ENCODE assay signal across 8 cellular contexts in genomic region chr2:218406209-218406948, GRCh38. TPM values are rescaled to one million over a fixed set of nuclear protein-coding genes. Genes with fewer than 3 reads are reported as not detected.
DNase-seq lines count a peak whose midpoint lies in the region; ATAC-seq and TF ChIP-seq lines count a peak whose summit lies in the region.

No MANE protein-coding gene starts in this region.

- peak; percentile 94 for TF ChIP-seq CTCF in GM10266 (IDR thresholded peaks at IDR 0.05; ENCODE audit: control insufficient read depth, insufficient read depth, low read depth, missing control alignments)
- TF ChIP-seq CTCF in NB4 (IDR thresholded peaks at IDR 0.05; ENCODE audit: low read depth, low read length) = peak; percentile 79
- TF ChIP-seq CTCF in omental fat pad (IDR thresholded peaks at IDR 0.05) = peak in 1 of 3 donors; percentile 63

- H3K4me3 Mint-ChIP-seq in activated naive CD4-positive, alpha-beta T cell treated with anti-CD3 and anti-CD28 coated beads, Interleukin-2, amount 10 ng/mL, durations not matched to agents 7 days and 5 days = peak overlapping the region; percentile 72

- H3K27ac ChIP-seq in temporal lobe (ENCODE audit: low read depth, low read length) = peak overlapping the region; percentile 96

- H3K27me3 Mint-ChIP-seq in activated naive CD4-positive, alpha-beta T cell treated with anti-CD3 and anti-CD28 coated beads, Interleukin-2, amount 10 ng/mL, durations not matched to agents 7 days and 5 days = peaks cover 11% of the 10 kb centered on the region

- H3K9me3 Mint-ChIP-seq in activated naive CD4-positive, alpha-beta T cell treated with anti-CD3 and anti-CD28 coated beads, Interleukin-2, amount 10 ng/mL, durations not matched to agents 7 days and 5 days = no peaks in the 10 kb centered on the region

- ATAC-seq in HG02588 (IDR thresholded peaks at IDR 0.05; ENCODE audit: unreplicated experiment) (peak; percentile 75), omental fat pad (ENCODE audit: low FRiP score) (peak; percentile 93)

- H3K4me1 Mint-ChIP-seq in activated naive CD4-positive, alpha-beta T cell treated with anti-CD3 and anti-CD28 coated beads, Interleukin-2, amount 10 ng/mL, durations not matched to agents 7 days and 5 days = peaks cover 63% of the 10 kb centered on the region

- peak overlapping the region; percentile 49 for H3K4me3 ChIP-seq in NB4 (ENCODE audit: low read depth, low read length)

- no peak for TF ChIP-seq POLR2A in NB4 (IDR thresholded peaks at IDR 0.05; ENCODE audit: extremely low read depth, insufficient read length)

- in situ Hi-C loops in SK-MEL-5 (cut with HindIII; ENCODE audit: low pct_unique_long_range_greater_than_20kb, low sequenced_read_pairs) = no loop called here

- DNase-seq in GM10266 (ENCODE audit: extremely low spot score) (peak; percentile 95), NB4 (ENCODE audit: low read depth) (peak; percentile 98), SK-MEL-5 (ENCODE audit: low read depth, low spot score) (peak; percentile 93), germinal center (ENCODE audit: low spot score) (peak; percentile 94), omental fat pad (ENCODE audit: low spot score) (peak; percentile 93)
- peak; percentile 98 for DNase-seq in activated naive CD4-positive, alpha-beta T cell treated with anti-CD3 and anti-CD28 coated beads, Interleukin-2, amount 10 ng/mL, durations not matched to agents 7 days and 5 days

- H3K27ac Mint-ChIP-seq in activated naive CD4-positive, alpha-beta T cell treated with anti-CD3 and anti-CD28 coated beads, Interleukin-2, amount 10 ng/mL, durations not matched to agents 7 days and 5 days = peak overlapping the region; percentile 91

- CTCF ChIA-PET in activated naive CD4-positive, alpha-beta T cell treated with anti-CD3 and anti-CD28 coated beads, Interleukin-2, amount 10 ng/mL, durations not matched to agents 7 days and 5 days (lab: Charles Lee) = interaction anchor here (0.6 to 1.5 kb wide), 4 partner anchors 60 to 176 kb away, joined by 3 to 7 read pairs (median 4); no protein-coding TSS in a partner anchor

- H3K36me3 Mint-ChIP-seq in activated naive CD4-positive, alpha-beta T cell treated with anti-CD3 and anti-CD28 coated beads, Interleukin-2, amount 10 ng/mL, durations not matched to agents 7 days and 5 days = peaks cover 33% of the 10 kb centered on the region

RNA-seq across cellular contexts. Expression of gene CTDSP1, which starts 6.7 kb away (rescaled TPM):
- total RNA-seq in SK-MEL-5 (2014; rRNA removed; shearing (Covaris generic)) = 26.9 and 29.6 TPM in 2 replicates
- 69.8 and 74.6 TPM in 2 replicates for polyA plus RNA-seq in SK-MEL-5 (2015; cell fraction: cytosol; rRNA removed)
- polyA plus RNA-seq in SK-MEL-5 (2015; cell fraction: nucleus; rRNA removed) = 25.0 and 29.9 TPM in 2 replicates
- total RNA-seq in omental fat pad = 100 to 1,000 TPM in 2 of 4 donors, 10 to 100 TPM in 2; 77.6 to 147 (median 93.7) TPM
- total RNA-seq in temporal lobe = 8.6 TPM

RNA-seq across cellular contexts. Expression of gene VIL1, which starts 12.5 kb away (rescaled TPM):
- 0.05 and 0.11 TPM in 2 replicates for total RNA-seq in SK-MEL-5 (2014; rRNA removed; shearing (Covaris generic))
- 0.28 TPM in 1 of 2 replicates, not detected in the other for polyA plus RNA-seq in SK-MEL-5 (2015; cell fraction: cytosol; rRNA removed)
- polyA plus RNA-seq in SK-MEL-5 (2015; cell fraction: nucleus; rRNA removed) = not detected in 2 replicates
- total RNA-seq in omental fat pad (not detected), temporal lobe (not detected)

RNA-seq across cellular contexts. Expression of gene SLC11A1, which starts 24.3 kb away (rescaled TPM):
- 0.11 TPM in 1 of 2 replicates, not detected in the other for total RNA-seq in SK-MEL-5 (2014; rRNA removed; shearing (Covaris generic))
- polyA plus RNA-seq in SK-MEL-5 (2015; cell fraction: cytosol; rRNA removed) = 0.14 TPM in 1 of 2 replicates, not detected in the other
- polyA plus RNA-seq in SK-MEL-5 (2015; cell fraction: nucleus; rRNA removed) = 0.23 TPM in 1 of 2 replicates, not detected in the other
- total RNA-seq in omental fat pad (100 to 1,000 TPM in 2 of 4 donors, 10 to 100 TPM in 2; 40.0 to 218 (median 127) TPM), temporal lobe (2.0 TPM)

RNA-seq across cellular contexts. Expression of gene CATIP, which starts 49.7 kb away (rescaled TPM):
- not detected in 2 replicates for total RNA-seq in SK-MEL-5 (2014; rRNA removed; shearing (Covaris generic))
- polyA plus RNA-seq in SK-MEL-5 (2015; cell fraction: cytosol; rRNA removed) = not detected in 2 replicates
- polyA plus RNA-seq in SK-MEL-5 (2015; cell fraction: nucleus; rRNA removed) = 9.9 TPM in 1 of 2 replicates, not detected in the other
- total RNA-seq in omental fat pad (not detected), temporal lobe (under 0.01 TPM)

Comparison
In these comparisons a context has a peak if more than half of its experiments do, and no peak if none do; other contexts are left out.
1. Peak in every context shown above with its lines: DNase-seq, ATAC-seq, H3K4me3 ChIP-seq and H3K27ac ChIP-seq.
2. RNA of gene SLC11A1, which starts 24.3 kb away (total RNA-seq): 40.0 to 218 TPM in omental fat pad; 2.0 TPM in temporal lobe (single experiment) and 0.11 TPM in SK-MEL-5; every median in the first group is over 10 times any median in the second.